Comparison of ENCODE assay signal across 7 cellular contexts in genomic region chr22:25571969-25572707, GRCh38. TPM values are rescaled to one million over a fixed set of nuclear protein-coding genes. Genes with fewer than 3 reads are reported as not detected.
DNase-seq lines count a peak whose midpoint lies in the region; ATAC-seq, FAIRE-seq and TF ChIP-seq lines count a peak whose summit lies in the region.
"Not testable (repeated sequence)": the region's sequence is repeated elsewhere in the genome, so short reads cannot be mapped to it uniquely, and the experiment has no call there.

No MANE protein-coding gene starts in this region.

- FAIRE-seq in GM12891 (lab: Jason Lieb, UNC), result peak; percentile 84

- H3K4me3 Mint-ChIP-seq in T-helper 2 cell treated with Interferon-gamma antibody and Interleukin-4, amounts not matched to agents 5 μg/mL and 100 μg/mL, for 36 hours, result peak overlapping the region; percentile 62
- not testable (repeated sequence) for H3K4me3 Mint-ChIP-seq in activated CD8-positive, alpha-beta T cell treated with anti-CD3 and anti-CD28 coated beads, Interleukin-2, amount 10 ng/mL, durations not matched to agents 7 days and 5 days; activated T-helper 2 cell treated with anti-CD3 and anti-CD28 coated beads, Interferon-gamma antibody, Interleukin-2, Interleukin-4, amounts not matched to agents 10 μg/mL and 5 μg/mL and 100 μg/mL, durations not matched to agents 14 hours and 24 hours and 36 hours (ENCODE audit: low read depth); dendritic cell treated with granulocyte-macrophage colony-stimulating factor and Interleukin-4, amounts not matched to agents 40 ng/mL and 50 ng/mL, for 4 days
- peak overlapping the region; percentile 54 to 60 for H3K4me3 Mint-ChIP-seq in stimulated activated naive B cell treated with anti-CD40 and anti-IgM and Interleukin-4, amounts not matched to agents 10 μg/mL and 1 μg/mL and 100 μg/mL, for 72 hours

- intact Hi-C loops in activated T-helper 2 cell treated with anti-CD3 and anti-CD28 coated beads, Interferon-gamma antibody, Interleukin-2, Interleukin-4, amounts not matched to agents 10 μg/mL and 5 μg/mL and 100 μg/mL, durations not matched to agents 14 hours and 24 hours and 36 hours (cut with micrococcal nuclease), result loop anchor here (2.0 kb wide), 2 partner anchors 51 to 131 kb away; no protein-coding TSS in a partner anchor
- intact Hi-C loops in dendritic cell treated with granulocyte-macrophage colony-stimulating factor and Interleukin-4, amounts not matched to agents 40 ng/mL and 50 ng/mL, for 4 days (cut with micrococcal nuclease), result not testable (repeated sequence)

- POLR2A ChIA-PET in activated CD8-positive, alpha-beta T cell treated with anti-CD3 and anti-CD28 coated beads, Interleukin-2, amount 10 ng/mL, durations not matched to agents 7 days and 5 days (lab: Charles Lee), result interaction anchor here (1.3 kb wide), 1 partner anchor 8 kb away, joined by 6 read pairs; the partner anchor contains the start of gene GRK3

- not testable (repeated sequence) for ATAC-seq in activated CD8-positive, alpha-beta T cell treated with anti-CD3 and anti-CD28 coated beads, Interleukin-2, amount 10 ng/mL, durations not matched to agents 7 days and 5 days
- peak; percentile 5 to 6 for ATAC-seq in stimulated activated naive B cell treated with anti-CD40 and anti-IgM and Interleukin-4, amounts not matched to agents 10 μg/mL and 1 μg/mL and 100 μg/mL, for 72 hours (replicated peaks)

- H3K4me3 ChIP-seq in Jurkat, Clone E6-1 (ENCODE audit: low read length), result not testable (repeated sequence)

- peaks cover 66% of the 10 kb centered on the region for H3K4me1 Mint-ChIP-seq in T-helper 2 cell treated with Interferon-gamma antibody and Interleukin-4, amounts not matched to agents 5 μg/mL and 100 μg/mL, for 36 hours (ENCODE audit: low read depth)
- H3K4me1 Mint-ChIP-seq in activated CD8-positive, alpha-beta T cell treated with anti-CD3 and anti-CD28 coated beads, Interleukin-2, amount 10 ng/mL, durations not matched to agents 7 days and 5 days (ENCODE audit: low read depth), result peaks cover 44% of the 10 kb centered on the region
- H3K4me1 Mint-ChIP-seq in activated T-helper 2 cell treated with anti-CD3 and anti-CD28 coated beads, Interferon-gamma antibody, Interleukin-2, Interleukin-4, amounts not matched to agents 10 μg/mL and 5 μg/mL and 100 μg/mL, durations not matched to agents 14 hours and 24 hours and 36 hours (ENCODE audit: low read depth), result peaks cover 67% of the 10 kb centered on the region
- peaks cover 66% of the 10 kb centered on the region for H3K4me1 Mint-ChIP-seq in dendritic cell treated with granulocyte-macrophage colony-stimulating factor and Interleukin-4, amounts not matched to agents 40 ng/mL and 50 ng/mL, for 4 days (ENCODE audit: low read depth)
- H3K4me1 Mint-ChIP-seq in stimulated activated naive B cell treated with anti-CD40 and anti-IgM and Interleukin-4, amounts not matched to agents 10 μg/mL and 1 μg/mL and 100 μg/mL, for 72 hours, result peaks cover 34 to 80% of the 10 kb centered on the region in 2 donors

- H3K27me3 Mint-ChIP-seq in T-helper 2 cell treated with Interferon-gamma antibody and Interleukin-4, amounts not matched to agents 5 μg/mL and 100 μg/mL, for 36 hours (ENCODE audit: low read depth); activated CD8-positive, alpha-beta T cell treated with anti-CD3 and anti-CD28 coated beads, Interleukin-2, amount 10 ng/mL, durations not matched to agents 7 days and 5 days (ENCODE audit: low read depth); activated T-helper 2 cell treated with anti-CD3 and anti-CD28 coated beads, Interferon-gamma antibody, Interleukin-2, Interleukin-4, amounts not matched to agents 10 μg/mL and 5 μg/mL and 100 μg/mL, durations not matched to agents 14 hours and 24 hours and 36 hours (ENCODE audit: low read depth); dendritic cell treated with granulocyte-macrophage colony-stimulating factor and Interleukin-4, amounts not matched to agents 40 ng/mL and 50 ng/mL, for 4 days; stimulated activated naive B cell treated with anti-CD40 and anti-IgM and Interleukin-4, amounts not matched to agents 10 μg/mL and 1 μg/mL and 100 μg/mL, for 72 hours: not testable (repeated sequence)

- not testable (repeated sequence) for H3K9me3 Mint-ChIP-seq in T-helper 2 cell treated with Interferon-gamma antibody and Interleukin-4, amounts not matched to agents 5 μg/mL and 100 μg/mL, for 36 hours; activated CD8-positive, alpha-beta T cell treated with anti-CD3 and anti-CD28 coated beads, Interleukin-2, amount 10 ng/mL, durations not matched to agents 7 days and 5 days (ENCODE audit: insufficient read depth); activated T-helper 2 cell treated with anti-CD3 and anti-CD28 coated beads, Interferon-gamma antibody, Interleukin-2, Interleukin-4, amounts not matched to agents 10 μg/mL and 5 μg/mL and 100 μg/mL, durations not matched to agents 14 hours and 24 hours and 36 hours; dendritic cell treated with granulocyte-macrophage colony-stimulating factor and Interleukin-4, amounts not matched to agents 40 ng/mL and 50 ng/mL, for 4 days; stimulated activated naive B cell treated with anti-CD40 and anti-IgM and Interleukin-4, amounts not matched to agents 10 μg/mL and 1 μg/mL and 100 μg/mL, for 72 hours

- not testable (repeated sequence) for TF ChIP-seq POLR2A in GM12891 (IDR thresholded peaks at IDR 0.05; ENCODE audit: low read depth, low read length)

- peak overlapping the region; percentile 72 for H3K27ac Mint-ChIP-seq in T-helper 2 cell treated with Interferon-gamma antibody and Interleukin-4, amounts not matched to agents 5 μg/mL and 100 μg/mL, for 36 hours
- peak overlapping the region; percentile 9 for H3K27ac Mint-ChIP-seq in activated CD8-positive, alpha-beta T cell treated with anti-CD3 and anti-CD28 coated beads, Interleukin-2, amount 10 ng/mL, durations not matched to agents 7 days and 5 days
- H3K27ac Mint-ChIP-seq in activated T-helper 2 cell treated with anti-CD3 and anti-CD28 coated beads, Interferon-gamma antibody, Interleukin-2, Interleukin-4, amounts not matched to agents 10 μg/mL and 5 μg/mL and 100 μg/mL, durations not matched to agents 14 hours and 24 hours and 36 hours, result peak overlapping the region; percentile 80
- H3K27ac Mint-ChIP-seq in dendritic cell treated with granulocyte-macrophage colony-stimulating factor and Interleukin-4, amounts not matched to agents 40 ng/mL and 50 ng/mL, for 4 days, result peak overlapping the region; percentile 12
- peak overlapping the region; percentile 84 for H3K27ac Mint-ChIP-seq in stimulated activated naive B cell treated with anti-CD40 and anti-IgM and Interleukin-4, amounts not matched to agents 10 μg/mL and 1 μg/mL and 100 μg/mL, for 72 hours

- H3K36me3 Mint-ChIP-seq in T-helper 2 cell treated with Interferon-gamma antibody and Interleukin-4, amounts not matched to agents 5 μg/mL and 100 μg/mL, for 36 hours (ENCODE audit: low read depth), result peaks cover 31% of the 10 kb centered on the region
- H3K36me3 Mint-ChIP-seq in activated CD8-positive, alpha-beta T cell treated with anti-CD3 and anti-CD28 coated beads, Interleukin-2, amount 10 ng/mL, durations not matched to agents 7 days and 5 days (ENCODE audit: low read depth), result peaks cover 40% of the 10 kb centered on the region
- peaks cover 63% of the 10 kb centered on the region for H3K36me3 Mint-ChIP-seq in activated T-helper 2 cell treated with anti-CD3 and anti-CD28 coated beads, Interferon-gamma antibody, Interleukin-2, Interleukin-4, amounts not matched to agents 10 μg/mL and 5 μg/mL and 100 μg/mL, durations not matched to agents 14 hours and 24 hours and 36 hours (ENCODE audit: low read depth)
- H3K36me3 Mint-ChIP-seq in dendritic cell treated with granulocyte-macrophage colony-stimulating factor and Interleukin-4, amounts not matched to agents 40 ng/mL and 50 ng/mL, for 4 days (ENCODE audit: low read depth), result peaks cover 56% of the 10 kb centered on the region
- peaks cover 14 to 32% of the 10 kb centered on the region in 2 donors for H3K36me3 Mint-ChIP-seq in stimulated activated naive B cell treated with anti-CD40 and anti-IgM and Interleukin-4, amounts not matched to agents 10 μg/mL and 1 μg/mL and 100 μg/mL, for 72 hours

- DNase-seq in GM12891 (ENCODE audit: insufficient read length, low spot score); T-helper 2 cell treated with Interferon-gamma antibody and Interleukin-4, amounts not matched to agents 5 μg/mL and 100 μg/mL, for 36 hours (ENCODE audit: low spot score); activated CD8-positive, alpha-beta T cell treated with anti-CD3 and anti-CD28 coated beads, Interleukin-2, amount 10 ng/mL, durations not matched to agents 7 days and 5 days; activated T-helper 2 cell treated with anti-CD3 and anti-CD28 coated beads, Interferon-gamma antibody, Interleukin-2, Interleukin-4, amounts not matched to agents 10 μg/mL and 5 μg/mL and 100 μg/mL, durations not matched to agents 14 hours and 24 hours and 36 hours (ENCODE audit: low spot score); stimulated activated naive B cell treated with anti-CD40 and anti-IgM and Interleukin-4, amounts not matched to agents 10 μg/mL and 1 μg/mL and 100 μg/mL, for 72 hours: not testable (repeated sequence)
- DNase-seq in Jurkat, Clone E6-1 (ENCODE audit: low read depth, low spot score), result peak; percentile 54

- CTCF ChIA-PET in activated CD8-positive, alpha-beta T cell treated with anti-CD3 and anti-CD28 coated beads, Interleukin-2, amount 10 ng/mL, durations not matched to agents 7 days and 5 days (lab: Charles Lee), result interaction anchor here (1.5 kb wide), 1 partner anchor 29 kb away, joined by 6 read pairs; no protein-coding TSS in a partner anchor

RNA-seq across cellular contexts. Expression of gene GRK3, which starts 7.7 kb away (rescaled TPM):
- polyA plus RNA-seq in GM12891 (2012; ENCODE audit: low read depth, missing spikeins), result 8.5 TPM
- 37.7 TPM for polyA plus RNA-seq in Jurkat, Clone E6-1 (2012; ENCODE audit: insufficient read depth, insufficient read length)
- total RNA-seq in activated CD8-positive, alpha-beta T cell treated with anti-CD3 and anti-CD28 coated beads, Interleukin-2, amount 10 ng/mL, durations not matched to agents 7 days and 5 days, result 10 to 100 TPM; 35.0 to 36.6 TPM
- 60.2 and 61.4 TPM in 2 replicates for total RNA-seq in activated T-helper 2 cell treated with anti-CD3 and anti-CD28 coated beads, Interferon-gamma antibody, Interleukin-2, Interleukin-4, amounts not matched to agents 10 μg/mL and 5 μg/mL and 100 μg/mL, durations not matched to agents 14 hours and 24 hours and 36 hours

Comparison
In these comparisons a context has a peak if more than half of its experiments do, and no peak if none do; other contexts are left out.
1. H3K27ac Mint-ChIP-seq: peak in every context shown above with its lines; median percentile 84 in stimulated activated naive B cell treated with anti-CD40 and anti-IgM and Interleukin-4, amounts not matched to agents 10 μg/mL and 1 μg/mL and 100 μg/mL, for 72 hours; 80 in activated T-helper 2 cell treated with anti-CD3 and anti-CD28 coated beads, Interferon-gamma antibody, Interleukin-2, Interleukin-4, amounts not matched to agents 10 μg/mL and 5 μg/mL and 100 μg/mL, durations not matched to agents 14 hours and 24 hours and 36 hours; 72 in T-helper 2 cell treated with Interferon-gamma antibody and Interleukin-4, amounts not matched to agents 5 μg/mL and 100 μg/mL, for 36 hours; 12 in dendritic cell treated with granulocyte-macrophage colony-stimulating factor and Interleukin-4, amounts not matched to agents 40 ng/mL and 50 ng/mL, for 4 days; 9 in activated CD8-positive, alpha-beta T cell treated with anti-CD3 and anti-CD28 coated beads, Interleukin-2, amount 10 ng/mL, durations not matched to agents 7 days and 5 days.